In the genomic region with DNA sequence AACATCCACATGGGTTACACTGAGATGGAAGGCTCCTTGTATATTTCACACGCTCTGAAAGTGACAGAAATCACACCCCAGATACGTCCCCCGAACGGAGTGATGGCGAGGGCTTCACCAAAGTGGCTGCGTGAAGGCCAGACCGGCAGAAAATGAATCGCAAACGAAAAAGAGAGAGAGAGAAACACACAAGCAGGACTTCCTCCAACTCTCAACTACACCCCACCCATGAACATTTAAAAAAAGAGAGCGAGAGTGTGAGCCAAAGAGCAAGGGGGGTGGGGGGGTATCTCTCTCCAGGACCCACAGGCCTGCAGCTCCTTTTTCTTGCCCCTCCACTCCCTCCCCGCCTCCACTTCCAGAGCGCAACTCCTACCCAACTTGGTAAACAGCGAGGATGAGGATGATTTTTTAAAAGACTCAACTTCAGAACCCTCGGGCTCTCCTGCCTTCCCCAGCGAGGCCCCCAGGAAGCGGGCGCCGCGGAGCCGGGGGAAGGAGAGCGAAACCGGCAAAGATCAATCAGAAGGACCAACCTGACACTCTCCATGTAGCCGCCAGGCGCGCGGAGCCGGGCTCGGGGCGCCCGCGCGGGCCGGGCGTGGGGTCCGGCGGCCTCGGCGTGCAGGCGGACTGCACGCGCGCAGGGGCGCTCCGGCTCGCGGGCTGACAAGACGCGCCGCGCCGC, we compare ENCODE assay signal across 7 cellular contexts.
A peak's percentile ranks its signal among the peaks of the same experiment; 100 is the strongest.
DNase-seq lines count a peak whose midpoint lies in the region; ATAC-seq and TF ChIP-seq lines count a peak whose summit lies in the region.

No MANE protein-coding gene starts in this region.

- H3K27ac ChIP-seq in SK-N-MC (no peak overlapping the region), psoas muscle (peak overlapping the region; percentile 96)

- peaks cover 54% of the 10 kb centered on the region for H3K4me1 ChIP-seq in psoas muscle

- no peaks in the 10 kb centered on the region for H3K27me3 Mint-ChIP-seq in activated naive CD8-positive, alpha-beta T cell treated with anti-CD3 and anti-CD28 coated beads, Interleukin-2, amount 50 U/mL, for 24 hours

- DNase-seq in SK-N-MC (ENCODE audit: low read depth, low spot score) (no peak), left ventricle myocardium superior (peak; percentile 39), psoas muscle (peak; percentile 55 to 70), KG1 (lab: John Stamatoyannopoulos, UW) (no peak)
- DNase-seq in activated naive CD8-positive, alpha-beta T cell treated with anti-CD3 and anti-CD28 coated beads, Interleukin-2, amount 50 U/mL, for 24 hours: no peak

- H3K9me3 Mint-ChIP-seq in activated naive CD8-positive, alpha-beta T cell treated with anti-CD3 and anti-CD28 coated beads, Interleukin-2, amount 50 U/mL, for 24 hours: no peaks in the 10 kb centered on the region

- peaks cover 68% of the 10 kb centered on the region for H3K4me1 Mint-ChIP-seq in activated naive CD8-positive, alpha-beta T cell treated with anti-CD3 and anti-CD28 coated beads, Interleukin-2, amount 50 U/mL, for 24 hours

- 0 to 4% (median 1%) methylated on average over 20 to 51 of the region's 51 CpGs for whole genome bisulfite sequencing in psoas muscle, 3 donors

- H3K36me3 ChIP-seq in SK-N-MC (ENCODE audit: insufficient read depth, low read length) (no peaks in the 10 kb centered on the region), psoas muscle (ENCODE audit: insufficient read depth in 1 of 2, low read depth in 1 of 2) (no peaks in the 10 kb centered on the region)

- peak overlapping the region; percentile 39 for H3K9ac ChIP-seq in SK-N-MC (ENCODE audit: insufficient read length)

- H3K27ac Mint-ChIP-seq in activated naive CD8-positive, alpha-beta T cell treated with anti-CD3 and anti-CD28 coated beads, Interleukin-2, amount 50 U/mL, for 24 hours: no peak overlapping the region

- peak overlapping the region; percentile 82 for H3K4me3 ChIP-seq in SK-N-MC
- peak overlapping the region; percentile 71 for H3K4me3 ChIP-seq in psoas muscle

- intact Hi-C loops in left ventricle myocardium superior (cut with micrococcal nuclease) (no loop called here), psoas muscle (cut with DNase I) (loop anchor here (5.0 to 10.0 kb wide), 4 partner anchors 57 to 330 kb away; no protein-coding TSS in a partner anchor)

- H3K36me3 Mint-ChIP-seq in activated naive CD8-positive, alpha-beta T cell treated with anti-CD3 and anti-CD28 coated beads, Interleukin-2, amount 50 U/mL, for 24 hours (ENCODE audit: low read depth): peaks cover 31% of the 10 kb centered on the region

- no peak overlapping the region for H3K4me3 Mint-ChIP-seq in activated naive CD8-positive, alpha-beta T cell treated with anti-CD3 and anti-CD28 coated beads, Interleukin-2, amount 50 U/mL, for 24 hours

- H3K9me3 ChIP-seq in SK-N-MC (ENCODE audit: low read depth, low read length): no peaks in the 10 kb centered on the region
- no peaks in the 10 kb centered on the region for H3K9me3 ChIP-seq in psoas muscle

- ATAC-seq in GM18858 (IDR thresholded peaks at IDR 0.05; ENCODE audit: unreplicated experiment) (peak; percentile 34), HG03135 (IDR thresholded peaks at IDR 0.05; ENCODE audit: unreplicated experiment) (peak; percentile 46), left ventricle myocardium superior (peak; percentile 53), psoas muscle (peak; percentile 46 to 63 (median 56))
- peak; percentile 4 for ATAC-seq in activated naive CD8-positive, alpha-beta T cell treated with anti-CD3 and anti-CD28 coated beads, Interleukin-2, amount 50 U/mL, for 24 hours

- H3K27me3 ChIP-seq in psoas muscle (ENCODE audit: insufficient read depth in 3 of 3, low read length in 2 of 3): no peaks in the 10 kb centered on the region

- TF ChIP-seq CTCF in psoas muscle (IDR thresholded peaks at IDR 0.05): peak; percentile 17

Comparison
In these comparisons a context has a peak if more than half of its experiments do, and no peak if none do; other contexts are left out.
1. ATAC-seq: peak in every context shown above with its lines; median percentile 56 in psoas muscle; 53 in left ventricle myocardium superior; 46 in HG03135; 34 in GM18858; 4 in activated naive CD8-positive, alpha-beta T cell treated with anti-CD3 and anti-CD28 coated beads, Interleukin-2, amount 50 U/mL, for 24 hours.
2. DNase-seq: peak in left ventricle myocardium superior (single experiment) and psoas muscle (2 of 2); none in SK-N-MC (single experiment), activated naive CD8-positive, alpha-beta T cell treated with anti-CD3 and anti-CD28 coated beads, Interleukin-2, amount 50 U/mL, for 24 hours (single experiment) and KG1 (single experiment).